In the genomic region with DNA sequence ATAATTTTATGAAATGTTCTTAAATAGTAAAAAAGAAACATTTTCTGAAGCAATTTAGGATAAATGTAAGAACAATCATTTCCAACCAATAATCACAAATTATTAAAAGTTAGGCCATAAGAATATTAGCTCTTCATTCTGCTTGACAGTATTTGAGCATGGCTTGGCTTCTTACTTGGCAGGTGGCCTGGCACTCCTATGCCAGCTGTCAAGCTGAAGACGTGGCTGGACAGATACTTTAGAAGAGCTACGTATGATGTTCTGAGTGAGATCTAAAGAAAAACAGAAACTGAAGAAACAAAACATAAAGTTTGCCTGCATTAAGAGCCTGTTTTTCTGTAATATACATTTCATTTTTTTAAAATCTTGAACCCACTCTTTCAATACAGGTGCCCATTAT, we compare ENCODE assay signal across 13 cellular contexts.
"Had no signal": no experiment of that assay in that cellular context is flagged by ENCODE, and none has a peak within 500 bp of the region (broad histone marks: within the 10 kb centered on the region; RNA-seq: fewer than 3 reads in every experiment).

No MANE protein-coding gene starts in this region.

- DNase-seq: activated CD4-positive, CD25-positive, alpha-beta regulatory T cell treated with anti-CD3 and anti-CD28 coated beads, Interleukin-2, amount 50 U/mL, for 72 hours; activated naive CD8-positive, alpha-beta T cell treated with anti-CD3 and anti-CD28 coated beads, Interleukin-2, amount 10 ng/mL, durations not matched to agents 7 days and 5 days; dermis blood vessel endothelial cell; effector memory CD8-positive, alpha-beta T cell; foreskin melanocyte; mammary epithelial cell; naive thymus-derived CD4-positive, alpha-beta T cell; stimulated activated CD4-positive, alpha-beta T cell treated with anti-CD3 and anti-CD28 coated beads, Interleukin-15, amount 100 ng/mL, for 24 hours; stimulated activated CD4-positive, alpha-beta T cell treated with anti-CD3 and anti-CD28 coated beads, Interleukin-4, amount 100 ng/mL, for 1 hour; stimulated activated naive B cell treated with anti-CD40 and anti-IgM and Interleukin-4, amounts not matched to agents 10 μg/mL and 1 μg/mL and 100 μg/mL, for 72 hours; tibial artery had no signal

- ATAC-seq: effector memory CD8-positive, alpha-beta T cell; naive thymus-derived CD4-positive, alpha-beta T cell; stimulated activated naive B cell treated with anti-CD40 and anti-IgM and Interleukin-4, amounts not matched to agents 10 μg/mL and 1 μg/mL and 100 μg/mL, for 72 hours had no signal

- H3K27ac ChIP-seq: parathyroid adenoma, tibial artery, vagina had no signal

- H3K9me3 ChIP-seq: tibial artery, vagina had no signal

- H3K4me3 ChIP-seq: tibial artery, vagina had no signal

- H3K27me3 ChIP-seq: tibial artery, vagina had no signal

- H3K4me1 ChIP-seq: parathyroid adenoma, vagina had no signal

- H3K36me3 ChIP-seq: tibial artery, vagina had no signal
